27 cellular contexts compared by ENCODE assay signal in the genomic region with DNA sequence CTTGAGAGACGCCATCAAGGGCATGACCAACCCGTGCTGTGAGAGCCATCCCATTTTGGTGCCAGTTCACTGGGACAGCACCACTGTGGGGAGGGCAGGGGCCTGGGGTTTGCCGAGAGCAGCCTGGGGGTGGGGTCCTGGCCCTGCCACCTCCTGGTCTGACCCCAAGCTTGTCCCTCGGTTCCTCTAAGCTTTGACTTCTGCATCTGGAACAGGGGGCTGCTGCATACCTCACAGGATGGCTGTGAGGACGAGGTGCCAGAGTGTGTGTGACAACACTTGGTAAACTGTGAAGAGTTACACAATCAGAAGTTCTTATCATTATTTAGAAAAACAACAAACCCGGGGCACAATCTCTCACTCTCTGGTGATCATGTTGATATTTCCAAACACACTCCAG.
"Had no signal": no experiment of that assay in that cellular context is flagged by ENCODE, and none has a peak within 500 bp of the region (broad histone marks: within the 10 kb centered on the region; RNA-seq: fewer than 3 reads in every experiment).

No MANE protein-coding gene starts in this region.

- H3K4me1 ChIP-seq: adrenal gland, body of pancreas, esophagus muscularis mucosa, foreskin keratinocyte, gastrocnemius medialis had no signal

- H3K4me3 ChIP-seq: adrenal gland, body of pancreas, esophagus muscularis mucosa, gastrocnemius medialis had no signal

- DNase-seq: activated CD4-positive, alpha-beta memory T cell treated with anti-CD3 and anti-CD28 coated beads, Interleukin-2, amount 10 ng/mL, durations not matched to agents 7 days and 5 days; activated CD4-positive, alpha-beta T cell treated with anti-CD3 and anti-CD28 coated beads for 1 hour; activated CD4-positive, alpha-beta T cell treated with anti-CD3 and anti-CD28 coated beads for 4 hours; activated CD4-positive, alpha-beta T cell treated with anti-CD3 and anti-CD28 coated beads, Interleukin-2, amount 10 ng/mL, durations not matched to agents 7 days and 5 days; activated CD4-positive, alpha-beta T cell treated with anti-CD3 and anti-CD28 coated beads, Interleukin-2, amount 50 U/mL, for 4 hours; activated CD8-positive, alpha-beta memory T cell treated with anti-CD3 and anti-CD28 coated beads, Interleukin-2, amount 50 U/mL, for 48 hours; activated naive CD4-positive, alpha-beta T cell treated with anti-CD3 and anti-CD28 coated beads for 36 hours; activated naive CD8-positive, alpha-beta T cell treated with anti-CD3 and anti-CD28 coated beads for 36 hours; activated naive CD8-positive, alpha-beta T cell treated with anti-CD3 and anti-CD28 coated beads, Interleukin-2, amount 50 U/mL, for 24 hours; activated T-cell treated with anti-CD3 and anti-CD28 coated beads for 4 hours; activated T-cell treated with anti-CD3 and anti-CD28 coated beads, Interleukin-2, amount 50 U/mL, for 24 hours; activated T-cell treated with anti-CD3 and anti-CD28 coated beads, Interleukin-2, amount 50 U/mL, for 72 hours; adrenal gland; amygdala; aorta; body of pancreas; caudate nucleus; cortex of kidney; dermis blood vessel endothelial cell; effector CD4-positive, alpha-beta T cell; effector memory CD8-positive, alpha-beta T cell; erythroblast; foreskin keratinocyte; gastrocnemius medialis; T-helper 2 cell had no signal

- H3K9me3 ChIP-seq: adrenal gland, gastrocnemius medialis had no signal

- H3K27ac ChIP-seq: adrenal gland, body of pancreas, esophagus muscularis mucosa, foreskin keratinocyte, gastrocnemius medialis, VCaP had no signal

- H3K36me3 ChIP-seq: adrenal gland, esophagus muscularis mucosa, gastrocnemius medialis had no signal

- H3K27me3 ChIP-seq: adrenal gland, body of pancreas, foreskin keratinocyte had no signal
